Comparison of ENCODE assay signal across 9 cellular contexts in genomic region chr17:16013943-16014407, GRCh38. TPM values are rescaled to one million over a fixed set of nuclear protein-coding genes. Genes with fewer than 3 reads are reported as not detected.
A peak's percentile ranks its signal among the peaks of the same experiment; 100 is the strongest.
DNase-seq lines count a peak whose midpoint lies in the region; ATAC-seq and TF ChIP-seq lines count a peak whose summit lies in the region.
"Had no signal": no experiment of that assay in that cellular context is flagged by ENCODE, and none has a peak within 500 bp of the region (broad histone marks: within the 10 kb centered on the region; RNA-seq: fewer than 3 reads in every experiment).

No MANE protein-coding gene starts in this region.

- no peak overlapping the region for H3K4me3 ChIP-seq in BJ (ENCODE audit: low read depth, low read length)
- H3K4me3 ChIP-seq: SJSA1 had no signal

- DNase-seq in BJ (ENCODE audit: low read depth): peak; percentile 22
- peak; percentile 35 for DNase-seq in NCI-H1105 treated with DMSO at 0.1 percent for 48 hours (lab: John Stamatoyannopoulos, UW)
- DNase-seq in dermis microvascular lymphatic vessel endothelial cell (ENCODE audit: low read depth in 2 of 2): peak; percentile 48 to 92
- no peak for DNase-seq in mesothelial cell of epicardium (ENCODE audit: low spot score in 2 of 2, unreplicated experiment in 2 of 2)
- DNase-seq in cerebellum (ENCODE audit: low spot score): no peak
- no peak for DNase-seq in activated CD4-positive, alpha-beta T cell treated with anti-CD3 and anti-CD28 coated beads for 4 hours
- DNase-seq in hippocampal formation (lab: John Stamatoyannopoulos, UW): no peak

- H3K4me1 Mint-ChIP-seq in mesothelial cell of epicardium: no peaks in the 10 kb centered on the region

- peak overlapping the region; percentile 24 for H3K27ac Mint-ChIP-seq in mesothelial cell of epicardium

- H3K27me3 ChIP-seq in BJ (ENCODE audit: control insufficient read depth, insufficient read depth, low read length): no peaks in the 10 kb centered on the region
- H3K27me3 ChIP-seq: SJSA1 had no signal

- no peaks in the 10 kb centered on the region for H3K9me3 Mint-ChIP-seq in mesothelial cell of epicardium

- peaks cover 27% of the 10 kb centered on the region for H3K36me3 Mint-ChIP-seq in mesothelial cell of epicardium

- TF ChIP-seq CTCF in BJ (IDR thresholded peaks at IDR 0.05; ENCODE audit: insufficient read depth, low read depth, low read length) (peak; percentile 74), mesothelial cell of epicardium (IDR thresholded peaks at IDR 0.05; ENCODE audit: unreplicated experiment) (peak; percentile 74)

- no peak for ATAC-seq in HG02885 (IDR thresholded peaks at IDR 0.05; ENCODE audit: poor library complexity, unreplicated experiment)

- POLR2A ChIA-PET in BJ (lab: Charles Lee): no interaction called here

- H3K36me3 ChIP-seq in BJ (ENCODE audit: control insufficient read depth, insufficient read depth, low read length): peaks cover 1% of the 10 kb centered on the region

- no peak overlapping the region for H3K4me3 Mint-ChIP-seq in mesothelial cell of epicardium

- no peaks in the 10 kb centered on the region for H3K27me3 Mint-ChIP-seq in mesothelial cell of epicardium (ENCODE audit: low read depth)

- CTCF ChIA-PET in BJ (lab: Yijun Ruan, JAX): interaction anchor here (0.7 to 1.7 kb wide), 4 partner anchors 11 to 269 kb away, joined by 4 to 6 read pairs (median 4); no protein-coding TSS in a partner anchor

RNA-seq across cellular contexts. Expression of gene TTC19, which starts 14.4 kb away (rescaled TPM):
- 2.8 and 3.7 TPM in 2 replicates for polyA plus RNA-seq in BJ (2011; rRNA removed)
- 4.3 and 5.1 TPM in 2 replicates for polyA minus RNA-seq in BJ (2011; rRNA and poly(A)+ RNA removed)
- 35.9 and 53.5 TPM in 2 replicates for total RNA-seq in dermis microvascular lymphatic vessel endothelial cell
- total RNA-seq in mesothelial cell of epicardium: 38.5 to 41.7 TPM (median 39.7 TPM) in 3 replicates
- total RNA-seq in cerebellum: 62.9 TPM

RNA-seq across cellular contexts. Expression of gene ZSWIM7, which starts 14.5 kb away (rescaled TPM):
- polyA plus RNA-seq in BJ (2011; rRNA removed): 21.6 and 28.9 TPM in 2 replicates
- polyA minus RNA-seq in BJ (2011; rRNA and poly(A)+ RNA removed): 5.8 and 7.3 TPM in 2 replicates
- total RNA-seq in dermis microvascular lymphatic vessel endothelial cell (14.9 and 32.6 TPM in 2 replicates), mesothelial cell of epicardium (27.0 to 31.6 TPM (median 29.2 TPM) in 3 replicates), cerebellum (12.2 TPM)

Comparison
In these comparisons a context has a peak if more than half of its experiments do, and no peak if none do; other contexts are left out.
1. DNase-seq: peak in BJ (single experiment), NCI-H1105 treated with DMSO at 0.1 percent for 48 hours (single experiment) and dermis microvascular lymphatic vessel endothelial cell (2 of 2); none in mesothelial cell of epicardium (0 of 2), cerebellum (single experiment), activated CD4-positive, alpha-beta T cell treated with anti-CD3 and anti-CD28 coated beads for 4 hours (0 of 2) and hippocampal formation (0 of 2).